27 cellular contexts compared by ENCODE assay signal in genomic region chr2:9406529-9407362, GRCh38. TPM values are rescaled to one million over a fixed set of nuclear protein-coding genes. Genes with fewer than 3 reads are reported as not detected.
DNase-seq lines count a peak whose midpoint lies in the region; ATAC-seq and TF ChIP-seq lines count a peak whose summit lies in the region.
"Had no signal": no experiment of that assay in that cellular context is flagged by ENCODE, and none has a peak within 500 bp of the region (broad histone marks: within the 10 kb centered on the region; RNA-seq: fewer than 3 reads in every experiment).

No MANE protein-coding gene starts in this region.

- DNase-seq in activated effector memory CD4-positive, alpha-beta T cell treated with anti-CD3 and anti-CD28 coated beads, Interleukin-2, amount 50 U/mL, for 16 hours = peak; percentile 39
- DNase-seq in activated effector memory CD4-positive, alpha-beta T cell treated with Interleukin-2 at 50 U/mL for 16 hours = no peak
- DNase-seq in C1 segment of cervical spinal cord (lab: John Stamatoyannopoulos, UW) = no peak
- DNase-seq in Caco-2 = no peak
- DNase-seq: 8988T; activated CD4-positive, alpha-beta T cell treated with anti-CD3 and anti-CD28 coated beads for 4 hours; activated naive CD8-positive, alpha-beta T cell treated with anti-CD3 and anti-CD28 coated beads for 36 hours; AML-193; body of pancreas; colonic mucosa; effector memory CD8-positive, alpha-beta T cell; GF-D8; heart right ventricle; NCI-H1436 treated with DMSO at 0.1 percent for 48 hours; NCI-H526 treated with DMSO at 0.1 percent for 48 hours; stimulated activated CD4-positive, alpha-beta T cell treated with anti-CD3 and anti-CD28 coated beads, Interleukin-2, amount 100 ng/mL, for 48 hours; stimulated activated naive B cell treated with anti-CD40 and anti-IgM and Interleukin-4, amounts not matched to agents 10 μg/mL and 1 μg/mL and 100 μg/mL, for 72 hours; SW 1271; tibial artery had no signal

- WGBS in mesodermal cell (ENCODE audit: insufficient coverage in 2 of 2), 2 experiments = 87% methylated on average over 10 to 13 of the region's 13 CpGs

- H3K27ac ChIP-seq in mesodermal cell (ENCODE audit: low read depth, low read length, severe bottlenecking) (peak overlapping the region; percentile 23), subcutaneous abdominal adipose tissue (ENCODE audit: low read depth, low read length) (peak overlapping the region; percentile 77)
- H3K27ac ChIP-seq: body of pancreas, colonic mucosa, heart right ventricle, tibial artery had no signal

- CTCF ChIA-PET in Caco-2 (lab: Charles Lee) = no interaction called here

- H3K36me3 ChIP-seq in mesodermal cell (ENCODE audit: control insufficient read depth, insufficient read depth, low read length) (peaks cover 72% of the 10 kb centered on the region), subcutaneous abdominal adipose tissue (ENCODE audit: control insufficient read depth in 5 of 5, insufficient read depth in 5 of 5, low read length in 5 of 5) (peaks cover 8 to 69% (median 39%) of the 10 kb centered on the region in 5 donors), Caco-2 (ENCODE audit: control insufficient read depth, insufficient read depth, low read length) (no peaks in the 10 kb centered on the region; the same call in 1 of the 2 replicates)
- H3K36me3 ChIP-seq: colonic mucosa had no signal

- BruUV-seq in Caco-2 (replicated peaks; lab: Mats Ljungman, UMichigan) = no TSS peak

- H3K9me3 ChIP-seq in mesodermal cell (ENCODE audit: control insufficient read depth, low read length) (no peaks in the 10 kb centered on the region), subcutaneous abdominal adipose tissue (ENCODE audit: control insufficient read depth in 5 of 5, low read length in 5 of 5) (no peaks in the 10 kb centered on the region), Caco-2 (no peaks in the 10 kb centered on the region)
- H3K9me3 ChIP-seq: body of pancreas, colonic mucosa, HAP-1, heart right ventricle, tibial artery had no signal

- ATAC-seq in GM18909 (IDR thresholded peaks at IDR 0.05; ENCODE audit: poor library complexity, unreplicated experiment) = no peak
- ATAC-seq: body of pancreas; effector memory CD8-positive, alpha-beta T cell; K562; Right ventricle myocardium inferior; stimulated activated naive B cell treated with anti-CD40 and anti-IgM and Interleukin-4, amounts not matched to agents 10 μg/mL and 1 μg/mL and 100 μg/mL, for 72 hours had no signal

- H3K9me3 Mint-ChIP-seq in brain (no peaks in the 10 kb centered on the region), Caco-2 (ENCODE audit: unreplicated experiment) (no peaks in the 10 kb centered on the region)
- H3K9me3 Mint-ChIP-seq: activated naive CD8-positive, alpha-beta T cell treated with anti-CD3 and anti-CD28 coated beads for 36 hours; effector memory CD8-positive, alpha-beta T cell; neural crest cell; stimulated activated naive B cell treated with anti-CD40 and anti-IgM and Interleukin-4, amounts not matched to agents 10 μg/mL and 1 μg/mL and 100 μg/mL, for 72 hours had no signal

- H3K4me1 ChIP-seq in mesodermal cell (ENCODE audit: control insufficient read depth, insufficient read depth, low read length, poor library complexity, severe bottlenecking) = no peaks in the 10 kb centered on the region
- H3K4me1 ChIP-seq in subcutaneous abdominal adipose tissue (ENCODE audit: control insufficient read depth in 5 of 5, insufficient read depth in 5 of 5, low read length in 5 of 5) = peaks cover 0 to 53% (median 33%) of the 10 kb centered on the region in 5 donors
- H3K4me1 ChIP-seq in Caco-2 = no peaks in the 10 kb centered on the region
- H3K4me1 ChIP-seq: body of pancreas, colonic mucosa had no signal

- H3K4me3 Mint-ChIP-seq in brain = no peak overlapping the region
- no peak overlapping the region for H3K4me3 Mint-ChIP-seq in Caco-2 (ENCODE audit: unreplicated experiment)
- H3K4me3 Mint-ChIP-seq: activated naive CD8-positive, alpha-beta T cell treated with anti-CD3 and anti-CD28 coated beads for 36 hours; effector memory CD8-positive, alpha-beta T cell; neural crest cell; stimulated activated naive B cell treated with anti-CD40 and anti-IgM and Interleukin-4, amounts not matched to agents 10 μg/mL and 1 μg/mL and 100 μg/mL, for 72 hours had no signal

- peaks cover 44% of the 10 kb centered on the region for H3K36me3 Mint-ChIP-seq in brain
- H3K36me3 Mint-ChIP-seq in Caco-2 (ENCODE audit: insufficient read depth, unreplicated experiment) = peaks cover 41% of the 10 kb centered on the region

- H3K27me3 Mint-ChIP-seq in brain (no peaks in the 10 kb centered on the region), Caco-2 (ENCODE audit: insufficient read depth, unreplicated experiment) (no peaks in the 10 kb centered on the region)
- H3K27me3 Mint-ChIP-seq: activated naive CD8-positive, alpha-beta T cell treated with anti-CD3 and anti-CD28 coated beads for 36 hours; effector memory CD8-positive, alpha-beta T cell; stimulated activated naive B cell treated with anti-CD40 and anti-IgM and Interleukin-4, amounts not matched to agents 10 μg/mL and 1 μg/mL and 100 μg/mL, for 72 hours had no signal

- peak overlapping the region in 2 of 5 donors; percentile 21 to 51 for H3K9ac ChIP-seq in subcutaneous abdominal adipose tissue (ENCODE audit: low read length in 5 of 5)

- POLR2A ChIA-PET in Caco-2 (lab: Charles Lee) = no interaction called here

- H3K4me3 ChIP-seq in mesodermal cell (ENCODE audit: extremely low read depth, insufficient read depth, low read length, poor library complexity, severe bottlenecking) (no peak overlapping the region), subcutaneous abdominal adipose tissue (ENCODE audit: low read depth in 1 of 5, low read length in 5 of 5) (no peak overlapping the region), Caco-2 (ENCODE audit: low read depth, low read length) (no peak overlapping the region)
- H3K4me3 ChIP-seq: body of pancreas, colonic mucosa, HAP-1, heart right ventricle, K562, tibial artery had no signal

- TF ChIP-seq CTCF in brain (conservative IDR thresholded peaks at IDR 0.05) = no peak
- no peak for TF ChIP-seq CTCF in Caco-2 (IDR thresholded peaks at IDR 0.05; ENCODE audit: insufficient read depth in 1 of 2, low read depth in 1 of 2, low read length in 1 of 2, severe bottlenecking in 1 of 2, unreplicated experiment in 1 of 2)

- H3K27ac Mint-ChIP-seq in brain (peak overlapping the region; percentile 4 to 88 (median 77)), Caco-2 (ENCODE audit: unreplicated experiment) (no peak overlapping the region)
- H3K27ac Mint-ChIP-seq: activated naive CD8-positive, alpha-beta T cell treated with anti-CD3 and anti-CD28 coated beads for 36 hours; stimulated activated naive B cell treated with anti-CD40 and anti-IgM and Interleukin-4, amounts not matched to agents 10 μg/mL and 1 μg/mL and 100 μg/mL, for 72 hours had no signal

- intact Hi-C loops in Caco-2 (cut with micrococcal nuclease; ENCODE audit: unreplicated experiment) = no loop called here

- H3K27me3 ChIP-seq in subcutaneous abdominal adipose tissue (ENCODE audit: control insufficient read depth in 5 of 5, insufficient read depth in 4 of 5, low read length in 5 of 5) = no peaks in the 10 kb centered on the region
- no peaks in the 10 kb centered on the region for H3K27me3 ChIP-seq in Caco-2 (replicated peaks; ENCODE audit: control insufficient read depth, insufficient read depth, low read length)
- H3K27me3 ChIP-seq: body of pancreas, colonic mucosa, heart right ventricle, tibial artery had no signal

- H3K4me1 Mint-ChIP-seq in brain (peaks cover 9% of the 10 kb centered on the region), Caco-2 (ENCODE audit: low read depth, unreplicated experiment) (peaks cover 4% of the 10 kb centered on the region)
- H3K4me1 Mint-ChIP-seq: neural crest cell had no signal

RNA-seq across cellular contexts. Expression of gene ITGB1BP1, which starts 16.6 kb away (rescaled TPM):
- 64.5 TPM for polyA plus RNA-seq in brain (ENCODE audit: insufficient read depth, low read depth, low replicate concordance)
- polyA plus RNA-seq in mesodermal cell (2013, experiment 1 of 2) = 59.3 TPM
- 76.7 TPM for polyA plus RNA-seq in mesodermal cell (2013, experiment 2 of 2)
- total RNA-seq in Caco-2 (2022) = 82.4 and 107 TPM in 2 replicates

RNA-seq across cellular contexts. Expression of gene CPSF3, which starts 16.7 kb away (rescaled TPM):
- 24.1 TPM for polyA plus RNA-seq in brain (ENCODE audit: insufficient read depth, low read depth, low replicate concordance)
- 77.3 TPM for polyA plus RNA-seq in mesodermal cell (2013, experiment 1 of 2)
- 76.0 TPM for polyA plus RNA-seq in mesodermal cell (2013, experiment 2 of 2)
- total RNA-seq in Caco-2 (2022) = 80.6 and 95.0 TPM in 2 replicates
